ENCODE assay signal across 12 cellular contexts in genomic region chr4:153570228-153570973, GRCh38.
DNase-seq lines count a peak whose midpoint lies in the region; ATAC-seq, FAIRE-seq and TF ChIP-seq lines count a peak whose summit lies in the region.
"Had no signal": no experiment of that assay in that cellular context is flagged by ENCODE, and none has a peak within 500 bp of the region (broad histone marks: within the 10 kb centered on the region; RNA-seq: fewer than 3 reads in every experiment).

No MANE protein-coding gene starts in this region.

- H3K9me3 ChIP-seq in naive thymus-derived CD4-positive, alpha-beta T cell (ENCODE audit: control insufficient read depth in 2 of 3, low read length in 3 of 3), result no peaks in the 10 kb centered on the region
- H3K9me3 ChIP-seq in Peyer's patch, result no peaks in the 10 kb centered on the region

- TF ChIP-seq CTCF in Peyer's patch (IDR thresholded peaks at IDR 0.05), result no peak

- intact Hi-C loops in naive thymus-derived CD4-positive, alpha-beta T cell (cut with micrococcal nuclease), result no loop called here

- FAIRE-seq in GM18507 (lab: Jason Lieb, UNC), result peak; percentile 81
- FAIRE-seq: TTC549 had no signal

- ATAC-seq in GM21360 (IDR thresholded peaks at IDR 0.05; ENCODE audit: unreplicated experiment) (peak; percentile 47), HG03354 (IDR thresholded peaks at IDR 0.05; ENCODE audit: poor library complexity, severe bottlenecking, unreplicated experiment) (peak; percentile 55), HG03280 (IDR thresholded peaks at IDR 0.05; ENCODE audit: unreplicated experiment) (no peak)
- no peak for ATAC-seq in naive thymus-derived CD4-positive, alpha-beta T cell

- H3K36me3 Mint-ChIP-seq in naive thymus-derived CD4-positive, alpha-beta T cell, result peaks cover 13 to 39% (median 16%) of the 10 kb centered on the region in 5 donors

- H3K9me3 Mint-ChIP-seq in naive thymus-derived CD4-positive, alpha-beta T cell, result peaks cover 0 to 2% (median 0%) of the 10 kb centered on the region in 11 donors

- H3K36me3 ChIP-seq in naive thymus-derived CD4-positive, alpha-beta T cell (ENCODE audit: control insufficient read depth in 2 of 3, insufficient read depth in 3 of 3, low read length in 3 of 3), result peaks cover 0 to 12% (median 0%) of the 10 kb centered on the region in 3 experiments
- no peaks in the 10 kb centered on the region for H3K36me3 ChIP-seq in Peyer's patch

- DNase-seq in GM18507 (ENCODE audit: extremely low spot score, insufficient read length, low read depth), result no peak
- DNase-seq in naive thymus-derived CD4-positive, alpha-beta T cell, result peak in 1 of 9 donors; percentile 13
- no peak for DNase-seq in Peyer's patch
- DNase-seq in NCI-H1694 treated with DMSO at 0.1 percent for 48 hours (lab: John Stamatoyannopoulos, UW), result no peak
- DNase-seq: dermis blood vessel endothelial cell; DMS79 treated with DMSO at 0.1 percent for 48 hours; NCI-H187 treated with DMSO at 0.1 percent for 48 hours; stimulated activated CD4-positive, alpha-beta T cell treated with anti-CD3 and anti-CD28 coated beads, Interleukin-15, amount 100 ng/mL, for 24 hours had no signal

- H3K4me3 ChIP-seq in naive thymus-derived CD4-positive, alpha-beta T cell (ENCODE audit: low read length), result no peak overlapping the region
- H3K4me3 ChIP-seq in Peyer's patch, result no peak overlapping the region

- CTCF ChIA-PET in naive thymus-derived CD4-positive, alpha-beta T cell (lab: Charles Lee), result interaction anchor here (0.6 to 2.8 kb wide), 2 partner anchors 18 to 108 kb away, joined by 5 to 10 read pairs; no protein-coding TSS in a partner anchor

- H3K27ac ChIP-seq in naive thymus-derived CD4-positive, alpha-beta T cell (ENCODE audit: low read depth, low read length), result peak overlapping the region; percentile 40
- peak overlapping the region in 1 of 4 donors; percentile 2 for H3K27ac ChIP-seq in Peyer's patch

- peak overlapping the region; percentile 7 to 91 (median 82) for H3K27ac Mint-ChIP-seq in naive thymus-derived CD4-positive, alpha-beta T cell

- H3K4me1 Mint-ChIP-seq in naive thymus-derived CD4-positive, alpha-beta T cell, result peaks cover 56 to 98% (median 87%) of the 10 kb centered on the region in 7 donors

- H3K27me3 Mint-ChIP-seq in naive thymus-derived CD4-positive, alpha-beta T cell, result no peaks in the 10 kb centered on the region

- H3K27me3 ChIP-seq in naive thymus-derived CD4-positive, alpha-beta T cell (ENCODE audit: control insufficient read depth in 2 of 2, insufficient read depth in 2 of 2, low read length in 2 of 2), result no peaks in the 10 kb centered on the region
- H3K27me3 ChIP-seq in Peyer's patch, result no peaks in the 10 kb centered on the region

- peak overlapping the region in 7 of 10 donors; percentile 20 to 63 (median 42) for H3K4me3 Mint-ChIP-seq in naive thymus-derived CD4-positive, alpha-beta T cell

- H3K4me1 ChIP-seq in naive thymus-derived CD4-positive, alpha-beta T cell (ENCODE audit: control insufficient read depth in 2 of 2, insufficient read depth in 2 of 2, low read length in 2 of 2), result peaks cover 12 to 37% of the 10 kb centered on the region in 2 donors
- H3K4me1 ChIP-seq in Peyer's patch, result peaks cover 0 to 9% (median 4%) of the 10 kb centered on the region in 4 donors

- POLR2A ChIA-PET in naive thymus-derived CD4-positive, alpha-beta T cell (lab: Charles Lee), result interaction anchor here (1.3 kb wide), 1 partner anchor 77 kb away, joined by 4 read pairs; no protein-coding TSS in a partner anchor

- no peak for TF ChIP-seq POLR2A in Peyer's patch (IDR thresholded peaks at IDR 0.05)

Comparison
In these comparisons a context has a peak if more than half of its experiments do, and no peak if none do; other contexts are left out.
1. ATAC-seq: peak in GM21360 (single experiment) and HG03354 (single experiment); none in naive thymus-derived CD4-positive, alpha-beta T cell (single experiment) and HG03280 (single experiment).